In genomic region chr11:3832816-3833215, GRCh38 we compare ENCODE assay signal across 16 cellular contexts. TPM values are rescaled to one million over a fixed set of nuclear protein-coding genes. Genes with fewer than 3 reads are reported as not detected.
DNase-seq lines count a peak whose midpoint lies in the region; ATAC-seq and TF ChIP-seq lines count a peak whose summit lies in the region.
"Had no signal": no experiment of that assay in that cellular context is flagged by ENCODE, and none has a peak within 500 bp of the region (broad histone marks: within the 10 kb centered on the region; RNA-seq: fewer than 3 reads in every experiment).

No MANE protein-coding gene starts in this region.

- no peaks in the 10 kb centered on the region for H3K27me3 Mint-ChIP-seq in activated CD4-positive, alpha-beta T cell treated with anti-CD3 and anti-CD28 coated beads for 36 hours
- no peaks in the 10 kb centered on the region for H3K27me3 Mint-ChIP-seq in stimulated activated memory B cell treated with anti-CD40 and anti-IgM and Interleukin-4, amounts not matched to agents 10 μg/mL and 1 μg/mL and 100 μg/mL, for 72 hours

- H3K4me1 ChIP-seq in Peyer's patch (peaks cover 0 to 65% (median 45%) of the 10 kb centered on the region in 4 donors), A673 (ENCODE audit: insufficient read depth, low read length, poor library complexity, severe bottlenecking) (no peaks in the 10 kb centered on the region)
- H3K4me1 ChIP-seq: SJSA1 had no signal

- peaks cover 79% of the 10 kb centered on the region for H3K4me1 Mint-ChIP-seq in activated CD4-positive, alpha-beta T cell treated with anti-CD3 and anti-CD28 coated beads for 36 hours
- H3K4me1 Mint-ChIP-seq in stimulated activated memory B cell treated with anti-CD40 and anti-IgM and Interleukin-4, amounts not matched to agents 10 μg/mL and 1 μg/mL and 100 μg/mL, for 72 hours: peaks cover 68% of the 10 kb centered on the region

- TF ChIP-seq CTCF in Peyer's patch (IDR thresholded peaks at IDR 0.05): no peak
- TF ChIP-seq CTCF in A673 (conservative IDR thresholded peaks at IDR 0.05; ENCODE audit: low read depth, low read length): no peak

- DNase-seq in activated CD4-positive, alpha-beta T cell treated with anti-CD3 and anti-CD28 coated beads for 36 hours: no peak
- no peak for DNase-seq in activated CD4-positive, alpha-beta T cell treated with anti-CD3 and anti-CD28 coated beads for 1 hour
- no peak for DNase-seq in Peyer's patch
- DNase-seq in DMS79 (lab: John Stamatoyannopoulos, UW): no peak
- no peak for DNase-seq in A673 (ENCODE audit: low spot score)
- DNase-seq in inferior parietal cortex (ENCODE audit: extremely low spot score): no peak
- DNase-seq: COR-L47, glutamatergic neuron, HFFc6, KBM-7, midbrain, NCI-H1694 treated with DMSO at 0.1 percent for 48 hours, NCI-H524 had no signal

- peak overlapping the region; percentile 90 for H3K27ac Mint-ChIP-seq in activated CD4-positive, alpha-beta T cell treated with anti-CD3 and anti-CD28 coated beads for 36 hours
- peak overlapping the region; percentile 85 for H3K27ac Mint-ChIP-seq in stimulated activated memory B cell treated with anti-CD40 and anti-IgM and Interleukin-4, amounts not matched to agents 10 μg/mL and 1 μg/mL and 100 μg/mL, for 72 hours
- H3K27ac Mint-ChIP-seq: HFFc6 had no signal

- H3K27ac ChIP-seq in Peyer's patch (peak overlapping the region in 3 of 4 donors; percentile 7 to 53 (median 11)), cingulate gyrus (ENCODE audit: low read depth, low read length) (peak overlapping the region; percentile 48), A673 (ENCODE audit: low read depth, low read length, poor library complexity, severe bottlenecking) (no peak overlapping the region)
- H3K27ac ChIP-seq: SJSA1 had no signal

- POLR2A ChIA-PET in activated CD4-positive, alpha-beta T cell treated with anti-CD3 and anti-CD28 coated beads for 36 hours (lab: Charles Lee): no interaction called here
- POLR2A ChIA-PET in A673 (lab: Charles Lee; ENCODE audit: low non-redundant PET): no interaction called here

- no TSS peak for BruUV-seq in A673 (replicated peaks; lab: Mats Ljungman, UMichigan)

- H3K27me3 ChIP-seq in Peyer's patch (no peaks in the 10 kb centered on the region), A673 (replicated peaks; ENCODE audit: insufficient read depth, low read depth, low read length, poor library complexity) (no peaks in the 10 kb centered on the region)
- H3K27me3 ChIP-seq: SJSA1 had no signal

- intact Hi-C loops in activated CD4-positive, alpha-beta T cell treated with anti-CD3 and anti-CD28 coated beads for 36 hours (cut with DNase I, micrococcal nuclease): no loop called here
- intact Hi-C loops in A673 (cut with micrococcal nuclease; ENCODE audit: unreplicated experiment): no loop called here

- no peak overlapping the region for H3K4me3 ChIP-seq in Peyer's patch
- no peak overlapping the region for H3K4me3 ChIP-seq in A673 (ENCODE audit: low read depth, low read length, poor library complexity, severe bottlenecking)
- H3K4me3 ChIP-seq: SJSA1 had no signal

- H3K36me3 ChIP-seq in Peyer's patch: peaks cover 0 to 27% (median 0%) of the 10 kb centered on the region in 3 donors
- peaks cover 1% of the 10 kb centered on the region for H3K36me3 ChIP-seq in A673 (ENCODE audit: insufficient read depth, low read length, poor library complexity, severe bottlenecking)

- no peak for ATAC-seq in activated CD4-positive, alpha-beta T cell treated with anti-CD3 and anti-CD28 coated beads for 36 hours
- ATAC-seq in stimulated activated memory B cell treated with anti-CD40 and anti-IgM and Interleukin-4, amounts not matched to agents 10 μg/mL and 1 μg/mL and 100 μg/mL, for 72 hours: no peak

- no peak for TF ChIP-seq POLR2A in Peyer's patch (IDR thresholded peaks at IDR 0.05)

- H3K9me3 ChIP-seq in Peyer's patch (no peaks in the 10 kb centered on the region), A673 (ENCODE audit: low read depth, low read length, poor library complexity, severe bottlenecking) (no peaks in the 10 kb centered on the region)
- H3K9me3 ChIP-seq: SJSA1 had no signal

- no peaks in the 10 kb centered on the region for H3K9me3 Mint-ChIP-seq in activated CD4-positive, alpha-beta T cell treated with anti-CD3 and anti-CD28 coated beads for 36 hours (ENCODE audit: low read depth)
- H3K9me3 Mint-ChIP-seq in stimulated activated memory B cell treated with anti-CD40 and anti-IgM and Interleukin-4, amounts not matched to agents 10 μg/mL and 1 μg/mL and 100 μg/mL, for 72 hours: no peaks in the 10 kb centered on the region
- H3K9me3 Mint-ChIP-seq: HFFc6 had no signal

- CTCF ChIA-PET in activated CD4-positive, alpha-beta T cell treated with anti-CD3 and anti-CD28 coated beads for 36 hours (lab: Charles Lee): interaction anchor here (1.0 to 2.7 kb wide), 4 partner anchors 8 to 240 kb away, joined by 3 to 10 read pairs (median 5); partner anchors contain the start of gene RHOG
- CTCF ChIA-PET in A673 (lab: Charles Lee): no interaction called here

- peak overlapping the region; percentile 30 for H3K4me3 Mint-ChIP-seq in activated CD4-positive, alpha-beta T cell treated with anti-CD3 and anti-CD28 coated beads for 36 hours
- no peak overlapping the region for H3K4me3 Mint-ChIP-seq in stimulated activated memory B cell treated with anti-CD40 and anti-IgM and Interleukin-4, amounts not matched to agents 10 μg/mL and 1 μg/mL and 100 μg/mL, for 72 hours
- H3K4me3 Mint-ChIP-seq: HFFc6 had no signal

- H3K36me3 Mint-ChIP-seq in activated CD4-positive, alpha-beta T cell treated with anti-CD3 and anti-CD28 coated beads for 36 hours (ENCODE audit: low read depth): peaks cover 78% of the 10 kb centered on the region
- H3K36me3 Mint-ChIP-seq in stimulated activated memory B cell treated with anti-CD40 and anti-IgM and Interleukin-4, amounts not matched to agents 10 μg/mL and 1 μg/mL and 100 μg/mL, for 72 hours: peaks cover 49% of the 10 kb centered on the region

RNA-seq across cellular contexts. Expression of gene RHOG, which starts 7.9 kb away (rescaled TPM):
- total RNA-seq in activated CD4-positive, alpha-beta T cell treated with anti-CD3 and anti-CD28 coated beads for 36 hours: 100 to 1,000 TPM; 157 to 180 TPM
- 10 to 100 TPM; 33.8 to 83.0 (median 67.0) TPM for total RNA-seq in Peyer's patch
- total RNA-seq in A673 (2021): 27.6 and 33.9 TPM in 2 replicates

RNA-seq across cellular contexts. Expression of gene STIM1, which starts 22.6 kb away (rescaled TPM):
- total RNA-seq in activated CD4-positive, alpha-beta T cell treated with anti-CD3 and anti-CD28 coated beads for 36 hours: 10 to 100 TPM; 60.0 to 62.6 TPM
- total RNA-seq in Peyer's patch: 100 to 1,000 TPM in 1 of 4 donors, 10 to 100 TPM in 3; 36.3 to 158 (median 46.1) TPM
- 14.2 and 18.6 TPM in 2 replicates for total RNA-seq in A673 (2021)

RNA-seq across cellular contexts. Expression of gene PGAP2, which starts 24.5 kb away (rescaled TPM):
- 10 to 100 TPM; 33.6 to 39.2 TPM for total RNA-seq in activated CD4-positive, alpha-beta T cell treated with anti-CD3 and anti-CD28 coated beads for 36 hours
- total RNA-seq in Peyer's patch (10 to 100 TPM in 3 of 4 donors, 1 to 10 TPM in 1; 9.1 to 67.2 (median 53.7) TPM), A673 (2021) (16.2 and 21.3 TPM in 2 replicates)

RNA-seq across cellular contexts. Expression of gene NUP98, which starts 35.5 kb away (rescaled TPM):
- 100 to 1,000 TPM in 1 of 2 experiments, 10 to 100 TPM in 1; 96.0 to 134 TPM for total RNA-seq in activated CD4-positive, alpha-beta T cell treated with anti-CD3 and anti-CD28 coated beads for 36 hours
- 100 to 1,000 TPM in 1 of 4 donors, 10 to 100 TPM in 3; 67.7 to 113 (median 86.8) TPM for total RNA-seq in Peyer's patch
- total RNA-seq in A673 (2021): 74.8 and 82.4 TPM in 2 replicates
